Comparison of ENCODE assay signal across 25 cellular contexts in the genomic region with DNA sequence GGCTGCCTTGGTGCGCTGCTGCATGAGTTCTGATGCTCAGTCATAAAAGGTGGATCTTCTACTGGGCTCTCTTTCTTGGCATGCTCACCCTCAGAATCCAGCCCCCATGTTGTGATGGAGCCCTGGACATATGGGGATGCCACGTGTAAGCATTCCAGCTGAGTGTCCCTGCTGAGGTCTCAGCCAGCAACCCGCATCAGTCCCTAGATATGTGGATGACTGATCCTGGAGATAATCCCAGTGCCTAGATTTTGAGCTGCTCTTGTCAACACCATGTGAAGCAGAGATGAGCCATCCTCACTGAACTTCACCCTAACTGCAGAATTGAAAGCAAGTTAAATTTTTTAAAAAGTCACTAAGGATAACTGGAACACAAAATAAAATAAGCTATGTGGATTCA.
"Had no signal": no experiment of that assay in that cellular context is flagged by ENCODE, and none has a peak within 500 bp of the region (broad histone marks: within the 10 kb centered on the region; RNA-seq: fewer than 3 reads in every experiment).

No MANE protein-coding gene starts in this region.

- H3K4me3 ChIP-seq: colonic mucosa, esophagus squamous epithelium, gastroesophageal sphincter, heart left ventricle, hepatocyte, left lung, lower lobe of right lung, mucosa of descending colon had no signal

- ATAC-seq: effector memory CD8-positive, alpha-beta T cell; esophagus mucosa; foreskin keratinocyte; gastroesophageal sphincter; heart left ventricle; left cardiac atrium; left lung; left ventricle myocardium superior; lower lobe of right lung; mucosa of descending colon had no signal

- DNase-seq: colonic mucosa; cortex of kidney; effector CD8-positive, alpha-beta T cell; effector memory CD8-positive, alpha-beta T cell; endodermal cell; erythroblast; esophagus squamous epithelium; foreskin keratinocyte; heart left ventricle; hypothalamus; immature natural killer cell; islet precursor cell; kidney; kidney glomerular epithelial cell; left cardiac atrium; left lung; left ventricle myocardium superior; lower lobe of right lung; mesenchymal stem cell; mucosa of descending colon; naive B cell had no signal

- H3K27ac ChIP-seq: colonic mucosa, epithelial cell of prostate, esophagus squamous epithelium, foreskin keratinocyte, gastroesophageal sphincter, heart left ventricle, hepatocyte, left lung, lower lobe of right lung had no signal

- H3K4me2 ChIP-seq: hepatocyte had no signal

- H3K27me3 ChIP-seq: colonic mucosa, foreskin keratinocyte, gastroesophageal sphincter, heart left ventricle, hepatocyte, left lung had no signal

- H3K9me3 ChIP-seq: colonic mucosa, esophagus squamous epithelium, gastroesophageal sphincter, heart left ventricle, left lung, lower lobe of right lung, mucosa of descending colon had no signal

- H3K79me2 ChIP-seq: hepatocyte had no signal

- H3K36me3 ChIP-seq: colonic mucosa, esophagus squamous epithelium, gastroesophageal sphincter, heart left ventricle, left lung, lower lobe of right lung had no signal

- H2AFZ ChIP-seq: hepatocyte had no signal

- H3K4me1 ChIP-seq: colonic mucosa, esophagus squamous epithelium, foreskin keratinocyte, gastroesophageal sphincter, heart left ventricle, left lung, lower lobe of right lung had no signal
